Comparison of ENCODE assay signal across 7 cellular contexts in genomic region chr5:140360681-140361479, GRCh38. TPM values are rescaled to one million over a fixed set of nuclear protein-coding genes. Genes with fewer than 3 reads are reported as not detected.
"Had no signal": no experiment of that assay in that cellular context is flagged by ENCODE, and none has a peak within 500 bp of the region (broad histone marks: within the 10 kb centered on the region; RNA-seq: fewer than 3 reads in every experiment).

No MANE protein-coding gene starts in this region.

- H2AFZ ChIP-seq: GM23248 had no signal

- H3K27ac ChIP-seq: GM23248 had no signal

- H3K9me3 Mint-ChIP-seq: H9, IgD-negative memory B cell had no signal

- DNase-seq: GM23248, GOT3, H9, HCEC 1CT had no signal

- FAIRE-seq: HTR-8/SVneo had no signal

- H3K9ac ChIP-seq: GM23248 had no signal

- H3K4me3 Mint-ChIP-seq: IgD-negative memory B cell had no signal

- H3K4me3 ChIP-seq: GM23248 had no signal

- H3K27ac Mint-ChIP-seq: H9, IgD-negative memory B cell had no signal

RNA-seq across cellular contexts. Expression of gene SLC4A9, which starts 0.9 kb away (rescaled TPM):
- total RNA-seq: GM23248, H4 had no signal
- polyA plus RNA-seq: GM23248, IgD-negative memory B cell had no signal
